11 cellular contexts compared by ENCODE assay signal in the genomic region with DNA sequence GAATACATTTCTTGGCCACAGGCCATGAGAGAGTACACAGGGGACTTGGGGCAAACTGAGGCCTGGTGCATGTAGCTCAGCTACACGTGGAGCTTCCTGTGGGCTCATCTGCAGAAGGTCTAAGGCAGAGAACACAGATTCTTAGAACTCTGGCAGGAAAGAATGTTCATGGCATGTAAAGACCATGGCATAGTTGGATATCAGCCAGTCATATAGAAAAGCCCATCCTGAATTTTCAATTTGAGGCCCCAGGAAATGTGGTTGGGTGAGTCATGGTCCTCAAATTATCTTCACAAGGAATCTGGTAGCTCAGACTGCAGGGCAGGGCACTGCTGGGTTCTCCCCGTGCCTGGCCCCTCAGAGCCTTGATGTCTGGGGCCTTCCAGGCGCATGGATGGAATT. TPM values are rescaled to one million over a fixed set of nuclear protein-coding genes. Genes with fewer than 3 reads are reported as not detected.
A peak's percentile ranks its signal among the peaks of the same experiment; 100 is the strongest.
DNase-seq lines count a peak whose midpoint lies in the region; ATAC-seq and TF ChIP-seq lines count a peak whose summit lies in the region.
"Had no signal": no experiment of that assay in that cellular context is flagged by ENCODE, and none has a peak within 500 bp of the region (broad histone marks: within the 10 kb centered on the region; RNA-seq: fewer than 3 reads in every experiment).

No MANE protein-coding gene starts in this region.

- peaks cover 48% of the 10 kb centered on the region for H3K36me3 Mint-ChIP-seq in activated CD4-positive, alpha-beta memory T cell treated with anti-CD3 and anti-CD28 coated beads, Interleukin-2, amount 10 ng/mL, durations not matched to agents 7 days and 5 days (ENCODE audit: low read depth)
- peaks cover 28% of the 10 kb centered on the region for H3K36me3 Mint-ChIP-seq in activated CD4-positive, alpha-beta memory T cell treated with anti-CD3 and anti-CD28 coated beads for 36 hours

- peaks cover 31% of the 10 kb centered on the region for H3K4me1 Mint-ChIP-seq in activated CD4-positive, alpha-beta memory T cell treated with anti-CD3 and anti-CD28 coated beads, Interleukin-2, amount 10 ng/mL, durations not matched to agents 7 days and 5 days
- H3K4me1 Mint-ChIP-seq in activated CD4-positive, alpha-beta memory T cell treated with anti-CD3 and anti-CD28 coated beads for 36 hours (ENCODE audit: low read depth): peaks cover 22% of the 10 kb centered on the region
- H3K4me1 Mint-ChIP-seq: IgD-negative memory B cell had no signal

- POLR2A ChIA-PET in activated CD4-positive, alpha-beta memory T cell treated with anti-CD3 and anti-CD28 coated beads, Interleukin-2, amount 10 ng/mL, durations not matched to agents 7 days and 5 days (lab: Charles Lee): interaction anchor here (3.7 kb wide), 1 partner anchor 13 kb away, joined by 24 read pairs; a partner anchor contains a TSS
- POLR2A ChIA-PET in activated CD4-positive, alpha-beta memory T cell treated with anti-CD3 and anti-CD28 coated beads for 36 hours (lab: Charles Lee): no interaction called here

- in situ Hi-C loops in ACHN (cut with HindIII; ENCODE audit: low pct_ligation_motif_present, low pct_unique_long_range_greater_than_20kb, low sequenced_read_pairs): no loop called here

- H3K27ac Mint-ChIP-seq in activated CD4-positive, alpha-beta memory T cell treated with anti-CD3 and anti-CD28 coated beads, Interleukin-2, amount 10 ng/mL, durations not matched to agents 7 days and 5 days: peak overlapping the region; percentile 68
- no peak overlapping the region for H3K27ac Mint-ChIP-seq in activated CD4-positive, alpha-beta memory T cell treated with anti-CD3 and anti-CD28 coated beads for 36 hours
- H3K27ac Mint-ChIP-seq: IgD-negative memory B cell had no signal

- no peak for TF ChIP-seq POLR2A in erythroblast (IDR thresholded peaks at IDR 0.05; ENCODE audit: low read length)

- no peak overlapping the region for H3K4me3 Mint-ChIP-seq in activated CD4-positive, alpha-beta memory T cell treated with anti-CD3 and anti-CD28 coated beads, Interleukin-2, amount 10 ng/mL, durations not matched to agents 7 days and 5 days
- H3K4me3 Mint-ChIP-seq in activated CD4-positive, alpha-beta memory T cell treated with anti-CD3 and anti-CD28 coated beads for 36 hours: no peak overlapping the region
- H3K4me3 Mint-ChIP-seq: activated T-cell treated with anti-CD3 and anti-CD28 coated beads, Interleukin-2, amount 50 U/mL, for 4 hours; IgD-negative memory B cell had no signal

- no peaks in the 10 kb centered on the region for H3K9me3 Mint-ChIP-seq in activated CD4-positive, alpha-beta memory T cell treated with anti-CD3 and anti-CD28 coated beads, Interleukin-2, amount 10 ng/mL, durations not matched to agents 7 days and 5 days
- H3K9me3 Mint-ChIP-seq in activated CD4-positive, alpha-beta memory T cell treated with anti-CD3 and anti-CD28 coated beads for 36 hours: no peaks in the 10 kb centered on the region
- H3K9me3 Mint-ChIP-seq: activated T-cell treated with anti-CD3 and anti-CD28 coated beads, Interleukin-2, amount 50 U/mL, for 4 hours; IgD-negative memory B cell had no signal

- CTCF ChIA-PET in activated CD4-positive, alpha-beta memory T cell treated with anti-CD3 and anti-CD28 coated beads, Interleukin-2, amount 10 ng/mL, durations not matched to agents 7 days and 5 days (lab: Charles Lee): no interaction called here
- CTCF ChIA-PET in activated CD4-positive, alpha-beta memory T cell treated with anti-CD3 and anti-CD28 coated beads for 36 hours (lab: Charles Lee): interaction anchor here (1.8 kb wide), 1 partner anchor 139 kb away, joined by 5 read pairs; no protein-coding TSS in a partner anchor

- intact Hi-C loops in activated CD4-positive, alpha-beta memory T cell treated with anti-CD3 and anti-CD28 coated beads for 36 hours (cut with micrococcal nuclease): no loop called here

- no peaks in the 10 kb centered on the region for H3K27me3 Mint-ChIP-seq in activated CD4-positive, alpha-beta memory T cell treated with anti-CD3 and anti-CD28 coated beads, Interleukin-2, amount 10 ng/mL, durations not matched to agents 7 days and 5 days
- no peaks in the 10 kb centered on the region for H3K27me3 Mint-ChIP-seq in activated CD4-positive, alpha-beta memory T cell treated with anti-CD3 and anti-CD28 coated beads for 36 hours
- H3K27me3 Mint-ChIP-seq: IgD-negative memory B cell had no signal

- ATAC-seq in SK-N-SH treated with all-trans-retinoic acid at 6 μM for 48 hours: peak; percentile 89
- ATAC-seq: activated T-cell treated with anti-CD3 and anti-CD28 coated beads, Interleukin-2, amount 50 U/mL, for 4 hours; Panc1 had no signal

- DNase-seq in activated CD4-positive, alpha-beta memory T cell treated with anti-CD3 and anti-CD28 coated beads, Interleukin-2, amount 10 ng/mL, durations not matched to agents 7 days and 5 days: no peak
- no peak for DNase-seq in activated CD4-positive, alpha-beta memory T cell treated with anti-CD3 and anti-CD28 coated beads for 36 hours
- peak; percentile 57 to 77 for DNase-seq in erythroblast (lab: John Stamatoyannopoulos, UW)
- DNase-seq in smooth muscle cell of the brain vasculature (ENCODE audit: low read depth, low spot score): peak; percentile 60
- no peak for DNase-seq in HuH-7.5 (ENCODE audit: low spot score)
- no peak for DNase-seq in Ammon's horn (ENCODE audit: low spot score)
- DNase-seq in ACHN: no peak
- DNase-seq: activated T-cell treated with anti-CD3 and anti-CD28 coated beads, Interleukin-2, amount 50 U/mL, for 4 hours had no signal

TF ChIP-seq in SK-N-SH treated with all-trans-retinoic acid at 6 μM for 48 hours, 23 proteins besides CTCF, POLR2A, EP300 and RAD21 (continues in another document):
- TF ChIP-seq ZNF8 (CRISPR knock-in tag; IDR thresholded peaks at IDR 0.05) (no peak), ZFP30 (CRISPR knock-in tag; IDR thresholded peaks at IDR 0.05) (no peak), GLIS3 (CRISPR knock-in tag; IDR thresholded peaks at IDR 0.05) (no peak), ESRRG (CRISPR knock-in tag; IDR thresholded peaks at IDR 0.05) (no peak), RARB (CRISPR knock-in tag; IDR thresholded peaks at IDR 0.05) (no peak), OSR1 (CRISPR knock-in tag; IDR thresholded peaks at IDR 0.05) (no peak; the same call in 1 of the 2 replicates), SNAI2 (CRISPR knock-in tag; IDR thresholded peaks at IDR 0.05) (no peak), PPARA (CRISPR knock-in tag; IDR thresholded peaks at IDR 0.05; ENCODE audit: borderline replicate concordance) (no peak), ZC3H10 (CRISPR knock-in tag; IDR thresholded peaks at IDR 0.05) (no peak), ISL1 (CRISPR knock-in tag; IDR thresholded peaks at IDR 0.05) (no peak), TOX (CRISPR knock-in tag; IDR thresholded peaks at IDR 0.05; ENCODE audit: borderline replicate concordance) (no peak), TCF4 (CRISPR knock-in tag; IDR thresholded peaks at IDR 0.05; ENCODE audit: borderline replicate concordance) (no peak), ARNTL (CRISPR knock-in tag; IDR thresholded peaks at IDR 0.05; ENCODE audit: borderline replicate concordance, low read depth) (no peak)
- TF ChIP-seq, protein P1, sequence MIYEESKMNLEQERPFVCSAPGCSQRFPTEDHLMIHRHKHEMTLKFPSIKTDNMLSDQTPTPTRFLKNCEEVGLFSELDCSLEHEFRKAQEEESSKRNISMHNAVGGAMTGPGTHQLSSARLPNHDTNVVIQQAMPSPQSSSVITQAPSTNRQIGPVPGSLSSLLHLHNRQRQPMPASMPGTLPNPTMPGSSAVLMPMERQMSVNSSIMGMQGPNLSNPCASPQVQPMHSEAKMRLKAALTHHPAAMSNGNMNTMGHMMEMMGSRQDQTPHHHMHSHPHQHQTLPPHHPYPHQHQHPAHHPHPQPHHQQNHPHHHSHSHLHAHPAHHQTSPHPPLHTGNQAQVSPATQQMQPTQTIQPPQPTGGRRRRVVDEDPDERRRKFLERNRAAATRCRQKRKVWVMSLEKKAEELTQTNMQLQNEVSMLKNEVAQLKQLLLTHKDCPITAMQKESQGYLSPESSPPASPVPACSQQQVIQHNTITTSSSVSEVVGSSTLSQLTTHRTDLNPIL (CRISPR knock-in tag; IDR thresholded peaks at IDR 0.05; ENCODE audit: low read depth): no peak
- TF ChIP-seq, protein P2, sequence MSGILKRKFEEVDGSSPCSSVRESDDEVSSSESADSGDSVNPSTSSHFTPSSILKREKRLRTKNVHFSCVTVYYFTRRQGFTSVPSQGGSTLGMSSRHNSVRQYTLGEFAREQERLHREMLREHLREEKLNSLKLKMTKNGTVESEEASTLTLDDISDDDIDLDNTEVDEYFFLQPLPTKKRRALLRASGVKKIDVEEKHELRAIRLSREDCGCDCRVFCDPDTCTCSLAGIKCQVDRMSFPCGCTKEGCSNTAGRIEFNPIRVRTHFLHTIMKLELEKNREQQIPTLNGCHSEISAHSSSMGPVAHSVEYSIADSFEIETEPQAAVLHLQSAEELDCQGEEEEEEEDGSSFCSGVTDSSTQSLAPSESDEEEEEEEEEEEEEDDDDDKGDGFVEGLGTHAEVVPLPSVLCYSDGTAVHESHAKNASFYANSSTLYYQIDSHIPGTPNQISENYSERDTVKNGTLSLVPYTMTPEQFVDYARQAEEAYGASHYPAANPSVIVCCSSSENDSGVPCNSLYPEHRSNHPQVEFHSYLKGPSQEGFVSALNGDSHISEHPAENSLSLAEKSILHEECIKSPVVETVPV (CRISPR knock-in tag; IDR thresholded peaks at IDR 0.05): no peak

RNA-seq across cellular contexts. Expression of a gene that starts 13.7 kb away (rescaled TPM):
- total RNA-seq in activated CD4-positive, alpha-beta memory T cell treated with anti-CD3 and anti-CD28 coated beads, Interleukin-2, amount 10 ng/mL, durations not matched to agents 7 days and 5 days: 1 to 10 TPM; 7.4 to 8.5 TPM
- total RNA-seq in activated CD4-positive, alpha-beta memory T cell treated with anti-CD3 and anti-CD28 coated beads for 36 hours: 10 to 100 TPM in 1 of 2 experiments, 1 to 10 TPM in 1; 9.8 to 10.7 TPM

RNA-seq across cellular contexts. Expression of a gene that starts 37.9 kb away (rescaled TPM):
- total RNA-seq in activated CD4-positive, alpha-beta memory T cell treated with anti-CD3 and anti-CD28 coated beads, Interleukin-2, amount 10 ng/mL, durations not matched to agents 7 days and 5 days: 10 to 100 TPM; 34.5 to 35.8 TPM
- total RNA-seq in activated CD4-positive, alpha-beta memory T cell treated with anti-CD3 and anti-CD28 coated beads for 36 hours: 10 to 100 TPM; 40.1 to 43.9 TPM

RNA-seq across cellular contexts. Expression of a gene that starts 58.9 kb away (rescaled TPM):
- 10 to 100 TPM; 14.2 to 17.0 TPM for total RNA-seq in activated CD4-positive, alpha-beta memory T cell treated with anti-CD3 and anti-CD28 coated beads, Interleukin-2, amount 10 ng/mL, durations not matched to agents 7 days and 5 days
- 1 to 10 TPM; 7.3 to 8.8 TPM for total RNA-seq in activated CD4-positive, alpha-beta memory T cell treated with anti-CD3 and anti-CD28 coated beads for 36 hours

Comparison
In these comparisons a context has a peak if more than half of its experiments do, and no peak if none do; other contexts are left out.
1. DNase-seq: peak in erythroblast (2 of 2) and smooth muscle cell of the brain vasculature (single experiment); none in activated CD4-positive, alpha-beta memory T cell treated with anti-CD3 and anti-CD28 coated beads, Interleukin-2, amount 10 ng/mL, durations not matched to agents 7 days and 5 days (single experiment), activated CD4-positive, alpha-beta memory T cell treated with anti-CD3 and anti-CD28 coated beads for 36 hours (single experiment), HuH-7.5 (single experiment), Ammon's horn (single experiment) and ACHN (single experiment).